1 cellular context compared by ENCODE assay signal in the genomic region with DNA sequence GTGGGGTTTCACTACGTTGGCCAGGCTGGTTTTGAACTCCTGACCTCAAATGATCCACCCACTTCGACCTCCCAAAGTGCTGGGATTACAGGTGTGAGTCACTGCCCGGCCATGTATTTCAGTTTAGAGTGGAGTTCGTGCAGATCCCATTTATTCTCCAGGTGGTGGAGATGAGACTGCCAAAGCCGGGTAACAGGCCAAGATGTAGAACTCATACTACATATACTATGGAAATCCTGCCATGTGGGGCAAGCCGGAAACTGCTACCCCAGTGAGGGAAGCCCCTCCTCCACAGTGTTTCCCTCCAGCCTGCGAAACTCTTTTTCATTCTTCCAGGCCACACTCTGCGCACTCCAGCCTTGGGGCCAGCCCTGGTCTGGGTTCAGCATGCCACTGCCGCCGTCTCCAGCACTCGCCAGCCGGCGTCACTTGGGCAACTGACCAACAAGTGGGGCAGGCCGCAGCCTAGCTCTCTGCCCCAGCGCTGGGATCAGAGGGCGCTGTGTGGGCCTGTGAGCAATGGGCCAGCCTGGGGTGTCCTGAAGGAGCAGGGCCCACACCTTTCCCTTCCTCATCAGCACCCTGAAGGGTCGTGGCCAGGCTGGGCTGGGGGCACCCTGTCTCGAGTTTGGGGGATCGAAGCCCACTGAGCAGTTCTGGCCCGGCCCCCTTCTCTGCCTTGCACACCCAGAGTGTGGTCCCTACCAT.
TF ChIP-seq lines count a peak whose summit lies in the region.

No MANE protein-coding gene starts in this region.

TF ChIP-seq in K562, 482 proteins besides CTCF, POLR2A, EP300 and RAD21 (continued from another document):
- no peak for TF ChIP-seq POU5F1 (IDR thresholded peaks at IDR 0.05; ENCODE audit: borderline replicate concordance, low read depth, low read length, partially characterized antibody)
- TF ChIP-seq POLR2G (IDR thresholded peaks at IDR 0.05; ENCODE audit: low read depth, low read length) = 0 out of 2 replicates have a peak, but pooled peaks have one; percentile 16
